Comparison of ENCODE assay signal across 8 cellular contexts in genomic region chr6:32971245-32971580, GRCh38. TPM values are rescaled to one million over a fixed set of nuclear protein-coding genes. Genes with fewer than 3 reads are reported as not detected.
A peak's percentile ranks its signal among the peaks of the same experiment; 100 is the strongest.
DNase-seq lines count a peak whose midpoint lies in the region; FAIRE-seq and TF ChIP-seq lines count a peak whose summit lies in the region.

No MANE protein-coding gene starts in this region.

- H3K27ac ChIP-seq in CD4-positive, alpha-beta memory T cell (ENCODE audit: low read depth, low read length): peak overlapping the region; percentile 95
- H3K27ac ChIP-seq in OCI-LY3 (ENCODE audit: low read length) (peak overlapping the region; percentile 99), H1 (ENCODE audit: low read depth, low read length) (peak overlapping the region; percentile 99)

- H3K36me3 Mint-ChIP-seq in CD4-positive, alpha-beta memory T cell: peaks cover 33 to 70% of the 10 kb centered on the region in 2 donors

- intact Hi-C loops in CD4-positive, alpha-beta memory T cell (cut with micrococcal nuclease): loop anchor here (2.0 to 5.0 kb wide), 4 partner anchors 346 to 1266 kb away; partner anchors contain the start of genes AGPAT1, HMGA1, RNF5 and ZBTB22

- H2BK20ac ChIP-seq in H1 (ENCODE audit: low read length): no peak overlapping the region

- peak overlapping the region; percentile 97; the same call in 1 of the 2 replicates for H4K8ac ChIP-seq in H1 (ENCODE audit: extremely low read depth, insufficient read depth, low read length)

- H3K4me1 ChIP-seq in CD4-positive, alpha-beta memory T cell (ENCODE audit: insufficient read depth, low read length): peaks cover 36% of the 10 kb centered on the region
- H3K4me1 ChIP-seq in OCI-LY3 (ENCODE audit: low read length): peaks cover 12% of the 10 kb centered on the region
- H3K4me1 ChIP-seq in H1 (replicated peaks in 1 of 4; ENCODE audit: control insufficient read depth in 3 of 4, insufficient read depth in 4 of 4, low read length in 3 of 4): peaks cover 0 to 14% (median 7%) of the 10 kb centered on the region in 4 experiments; a peak in 5 of 7 replicates
- peaks cover 27% of the 10 kb centered on the region for H3K4me1 ChIP-seq in neuron (ENCODE audit: insufficient read depth, low read length)

- peak overlapping the region; percentile 94 for H3K4me2 ChIP-seq in OCI-LY3 (ENCODE audit: low read length)
- peak overlapping the region; percentile 75 to 90 for H3K4me2 ChIP-seq in H1 (ENCODE audit: insufficient read depth in 1 of 2, low read depth in 2 of 2, low read length in 2 of 2)

- peak overlapping the region; percentile 49 for H2BK120ac ChIP-seq in H1 (replicated peaks; ENCODE audit: low read depth, low read length)

- POLR2A ChIA-PET in CD4-positive, alpha-beta memory T cell (lab: Charles Lee; ENCODE audit: partially characterized antibody): interaction anchor here (0.5 to 24.6 kb wide), 57 partner anchors 3 to 1430 kb away, joined by 3 to 698 read pairs (median 6); partner anchors contain the start of genes ATF6B, B3GALT4, BRD2 and CUTA
- POLR2A ChIA-PET in H1 (lab: Charles Lee; ENCODE audit: partially characterized antibody): interaction anchor here (0.7 to 33.3 kb wide), 80 partner anchors 5 to 1307 kb away, joined by 3 to 1158 read pairs (median 5); partner anchors contain the start of genes ATF6B, B3GALT4, BRD2 and GPANK1

- no peak for FAIRE-seq in H1 (lab: Jason Lieb, UNC)

- peak overlapping the region; percentile 91 for H3K56ac ChIP-seq in H1 (replicated peaks; ENCODE audit: insufficient read length, low read depth, low read length)

- no peak for TF ChIP-seq RAD21 in H1 (IDR thresholded peaks at IDR 0.05 in 1 of 2, conservative IDR thresholded peaks at IDR 0.05 in 1 of 2; ENCODE audit: low read depth in 2 of 2, low read length in 2 of 2)

- H3K4me1 Mint-ChIP-seq in CD4-positive, alpha-beta memory T cell: peaks cover 25 to 84% (median 33%) of the 10 kb centered on the region in 4 donors

- no peaks in the 10 kb centered on the region for H3K27me3 ChIP-seq in CD4-positive, alpha-beta memory T cell (ENCODE audit: insufficient read depth, low read length)
- H3K27me3 ChIP-seq in OCI-LY3 (ENCODE audit: low read depth, low read length): no peaks in the 10 kb centered on the region
- no peaks in the 10 kb centered on the region for H3K27me3 ChIP-seq in H1 (replicated peaks in 1 of 4; ENCODE audit: control insufficient read depth in 3 of 4, extremely low read depth in 1 of 4, insufficient read depth in 3 of 4, low read length in 3 of 4)
- H3K27me3 ChIP-seq in neuron (ENCODE audit: insufficient read depth, low read length): no peaks in the 10 kb centered on the region

- no peak overlapping the region for H3K23ac ChIP-seq in H1 (ENCODE audit: insufficient read length)

- H2BK5ac ChIP-seq in H1 (ENCODE audit: low read depth, low read length): peak overlapping the region; percentile 100

- no peak overlapping the region for H2AFZ ChIP-seq in OCI-LY3 (ENCODE audit: low read depth, low read length)
- no peak overlapping the region for H2AFZ ChIP-seq in H1 (ENCODE audit: low read length)
- no peak overlapping the region for H2AFZ ChIP-seq in neuron (ENCODE audit: low read depth, low read length)

- H3K36me3 ChIP-seq in CD4-positive, alpha-beta memory T cell (ENCODE audit: insufficient read depth, low read length): peaks cover 20% of the 10 kb centered on the region
- H3K36me3 ChIP-seq in OCI-LY3 (replicated peaks; ENCODE audit: low read depth, low read length) (peaks cover 56% of the 10 kb centered on the region), H1 (ENCODE audit: control insufficient read depth in 2 of 4, insufficient read depth in 4 of 4, low read length in 3 of 4) (peaks cover 20 to 42% (median 30%) of the 10 kb centered on the region in 4 experiments), neuron (ENCODE audit: insufficient read depth, low read length) (peaks cover 37% of the 10 kb centered on the region)

- peak overlapping the region; percentile 96 for H4K5ac ChIP-seq in H1 (ENCODE audit: insufficient read length, low read depth, low read length)

- no peak for TF ChIP-seq EP300 in H1 (IDR thresholded peaks at IDR 0.05; ENCODE audit: borderline replicate concordance in 1 of 2, low read depth in 2 of 2, low read length in 2 of 2)

- peaks cover 87% of the 10 kb centered on the region for H3K79me2 ChIP-seq in OCI-LY3 (ENCODE audit: low read length)
- H3K79me2 ChIP-seq in H1 (ENCODE audit: control insufficient read depth in 1 of 2, insufficient read depth in 2 of 2, low read length in 2 of 2): peaks cover 38 to 79% of the 10 kb centered on the region in 2 experiments

- H3K79me1 ChIP-seq in H1 (ENCODE audit: low read depth, low read length): peaks cover 4% of the 10 kb centered on the region

- no peak overlapping the region for H2BK15ac ChIP-seq in H1 (ENCODE audit: low read length)

- H3K27me3 Mint-ChIP-seq in CD4-positive, alpha-beta memory T cell: no peaks in the 10 kb centered on the region

- peak overlapping the region; percentile 96; the same call in 1 of the 2 replicates for H2BK12ac ChIP-seq in H1 (ENCODE audit: low read depth, low read length)

- peaks cover 49% of the 10 kb centered on the region for H4K20me1 ChIP-seq in OCI-LY3 (ENCODE audit: insufficient read depth, low read length)
- peaks cover 35 to 38% of the 10 kb centered on the region in 2 experiments for H4K20me1 ChIP-seq in H1 (replicated peaks in 1 of 2; ENCODE audit: control insufficient read depth in 1 of 2, insufficient read depth in 2 of 2, low read length in 2 of 2)

- no peaks in the 10 kb centered on the region for H3K9me3 ChIP-seq in CD4-positive, alpha-beta memory T cell (ENCODE audit: control insufficient read depth in 1 of 2, low read length in 2 of 2)
- no peaks in the 10 kb centered on the region; the same call in 1 of the 2 replicates for H3K9me3 ChIP-seq in OCI-LY3 (ENCODE audit: insufficient read depth, low read length)
- no peaks in the 10 kb centered on the region; a peak in 2 of 4 replicates for H3K9me3 ChIP-seq in H1 (ENCODE audit: insufficient read depth in 2 of 2, low read depth in 1 of 2, low read length in 1 of 2)
- no peaks in the 10 kb centered on the region for H3K9me3 ChIP-seq in neuron (ENCODE audit: low read length)

- peak overlapping the region; percentile 93; the same call in 1 of the 2 replicates for H2AK5ac ChIP-seq in H1 (ENCODE audit: low read depth, low read length)

- H3K23me2 ChIP-seq in H1 (ENCODE audit: low read depth, low read length): peaks cover 22% of the 10 kb centered on the region

- peak overlapping the region; percentile 77 to 90 for H3K4me3 ChIP-seq in CD4-positive, alpha-beta memory T cell (ENCODE audit: low read length in 2 of 2)
- H3K4me3 ChIP-seq in OCI-LY3 (ENCODE audit: low read length): peak overlapping the region; percentile 89
- H3K4me3 ChIP-seq in H1 (ENCODE audit: extremely low read depth in 1 of 4, insufficient read depth in 2 of 4, low read depth in 3 of 4, low read length in 4 of 4): peak overlapping the region; percentile 90 to 99 (median 98)
- H3K4me3 ChIP-seq in neuron (ENCODE audit: low read length): peak overlapping the region; percentile 74

- TF ChIP-seq CTCF in OCI-LY3 (IDR thresholded peaks at IDR 0.05; ENCODE audit: low read depth, low read length) (no peak), H1 (IDR thresholded peaks at IDR 0.05; ENCODE audit: control extremely low read depth in 1 of 3, insufficient read depth in 1 of 3, low read depth in 1 of 3, low read length in 3 of 3) (no peak)

- H3K4ac ChIP-seq in H1 (replicated peaks; ENCODE audit: insufficient read length, low read depth, low read length): peak overlapping the region; percentile 99

- DNase-seq in CD4-positive, alpha-beta memory T cell: no peak
- no peak for DNase-seq in H1 (ENCODE audit: low read depth in 1 of 2, low spot score in 2 of 2)
- DNase-seq in amygdala (lab: John Stamatoyannopoulos, UW): no peak
- DNase-seq in ACHN: no peak
- DNase-seq in NCI-H526 (lab: John Stamatoyannopoulos, UW): no peak
- DNase-seq in NCI-H2029 (lab: John Stamatoyannopoulos, UW): no peak

- H3K14ac ChIP-seq in H1 (ENCODE audit: insufficient read length): peak overlapping the region; percentile 70

- H3K18ac ChIP-seq in H1 (ENCODE audit: extremely low read depth, low read length): peak overlapping the region; percentile 97

- H3K9me3 Mint-ChIP-seq in CD4-positive, alpha-beta memory T cell: peaks cover 0 to 17% (median 0%) of the 10 kb centered on the region in 8 donors

- H3K27ac Mint-ChIP-seq in CD4-positive, alpha-beta memory T cell: peak overlapping the region; percentile 99 to 100 (median 100)

- peak overlapping the region; percentile 92 for H4K91ac ChIP-seq in H1 (replicated peaks; ENCODE audit: insufficient read length, low read length)

- 2% methylated on average over 15 of the region's 15 CpGs; no CpG with 5 or more reads in 1 of the 2 experiments for WGBS in H1 (ENCODE audit: extremely low coverage in 1 of 2, insufficient coverage in 1 of 2, insufficient read length in 1 of 2, insufficient replicate concordance in 2 of 2, low coverage in 1 of 2, low lambda C conversion rate in 2 of 2, missing lambda C conversion rate in 1 of 2), 2 experiments

- CTCF ChIA-PET in CD4-positive, alpha-beta memory T cell (lab: Charles Lee; ENCODE audit: partially characterized antibody): interaction anchor here (0.8 to 22.2 kb wide), 15 partner anchors 8 to 999 kb away, joined by 3 to 631 read pairs (median 9); partner anchors contain the start of genes DXO, HLA-DMA, HLA-DMB and PSMB8
- CTCF ChIA-PET in H1 (lab: Charles Lee; ENCODE audit: partially characterized antibody): interaction anchor here (0.7 to 14.6 kb wide), 10 partner anchors 12 to 1164 kb away, joined by 3 to 110 read pairs (median 4); partner anchors contain the start of genes B3GALT4, GPSM3, HLA-DMA and TAP2

- peak overlapping the region; percentile 91 to 99 (median 95) for H3K4me3 Mint-ChIP-seq in CD4-positive, alpha-beta memory T cell

- peak overlapping the region; percentile 100 for H3K9ac ChIP-seq in OCI-LY3 (ENCODE audit: low read length)
- H3K9ac ChIP-seq in H1 (replicated peaks in 1 of 4; ENCODE audit: extremely low read depth in 1 of 4, low read depth in 3 of 4, low read length in 3 of 4): peak overlapping the region; percentile 92 to 100 (median 96)

- in situ Hi-C loops in ACHN (cut with HindIII; ENCODE audit: low pct_ligation_motif_present, low pct_unique_long_range_greater_than_20kb, low sequenced_read_pairs): no loop called here

- peak in 1 of 2 experiments; percentile 45; a peak in 1 of 3 replicates for TF ChIP-seq POLR2A in H1 (IDR thresholded peaks at IDR 0.05; ENCODE audit: control extremely low read depth in 1 of 2, low read depth in 2 of 2, low read length in 2 of 2)

RNA-seq across cellular contexts. Expression of gene BRD2, which starts 2.8 kb away (rescaled TPM):
- total RNA-seq in CD4-positive, alpha-beta memory T cell: 100 to 1,000 TPM; 375 to 378 TPM
- 10 to 100 TPM; 13.7 to 87.8 TPM for polyA plus RNA-seq in CD4-positive, alpha-beta memory T cell
- 179 and 185 TPM in 2 replicates for total RNA-seq in H1 (2021; fragmentation: NEBNext Ultra II Directional; extraction: Animal tissue kit (Norgen Biotek cat#: 25700))
- polyA plus RNA-seq in H1 (2011; rRNA removed): 101 and 132 TPM in 2 replicates
- polyA plus RNA-seq in H1 (2011; cell fraction: cytosol; rRNA removed): 118 TPM
- 277 TPM for polyA plus RNA-seq in H1 (2011; cell fraction: nucleus; rRNA removed)
- polyA plus RNA-seq in H1 (2012, experiment 1 of 2): 160 to 229 TPM (median 169 TPM) in 4 replicates
- polyA plus RNA-seq in H1 (2012, experiment 2 of 2): 108 TPM
- 146 TPM for polyA plus RNA-seq in H1 (2013, experiment 1 of 2)
- polyA plus RNA-seq in H1 (2013, experiment 2 of 2): 135 TPM
- polyA minus RNA-seq in H1 (2011; rRNA and poly(A)+ RNA removed): 120 and 132 TPM in 2 replicates
- polyA minus RNA-seq in H1 (2011; cell fraction: cytosol; rRNA and poly(A)+ RNA removed): 85.9 TPM
- 174 TPM for polyA minus RNA-seq in H1 (2011; cell fraction: nucleus; rRNA and poly(A)+ RNA removed)

RNA-seq across cellular contexts. Expression of gene HLA-DMA, which starts 18.3 kb away (rescaled TPM):
- 10 to 100 TPM in 1 of 2 experiments, 1 to 10 TPM in 1; 8.5 to 10.2 TPM for total RNA-seq in CD4-positive, alpha-beta memory T cell
- polyA plus RNA-seq in CD4-positive, alpha-beta memory T cell: 10 to 100 TPM in 1 of 2 donors, 1 to 10 TPM in 1; 8.1 to 26.0 TPM
- total RNA-seq in H1 (2021; fragmentation: NEBNext Ultra II Directional; extraction: Animal tissue kit (Norgen Biotek cat#: 25700)): 13.3 and 15.1 TPM in 2 replicates
- 18.0 and 23.1 TPM in 2 replicates for polyA plus RNA-seq in H1 (2011; rRNA removed)
- polyA plus RNA-seq in H1 (2011; cell fraction: cytosol; rRNA removed): 16.6 TPM
- 27.7 TPM for polyA plus RNA-seq in H1 (2011; cell fraction: nucleus; rRNA removed)
- polyA plus RNA-seq in H1 (2012, experiment 1 of 2): 11.8 to 16.5 TPM (median 15.3 TPM) in 4 replicates
- polyA plus RNA-seq in H1 (2012, experiment 2 of 2): 18.7 TPM
- 14.8 TPM for polyA plus RNA-seq in H1 (2013, experiment 1 of 2)
- 15.8 TPM for polyA plus RNA-seq in H1 (2013, experiment 2 of 2)
- 8.9 and 9.5 TPM in 2 replicates for polyA minus RNA-seq in H1 (2011; rRNA and poly(A)+ RNA removed)
- polyA minus RNA-seq in H1 (2011; cell fraction: cytosol; rRNA and poly(A)+ RNA removed): 5.5 TPM
- polyA minus RNA-seq in H1 (2011; cell fraction: nucleus; rRNA and poly(A)+ RNA removed): 8.5 TPM

RNA-seq across cellular contexts. Expression of gene HLA-DMB, which starts 30.4 kb away (rescaled TPM):
- total RNA-seq in CD4-positive, alpha-beta memory T cell: 1 to 10 TPM; 7.9 to 8.1 TPM
- polyA plus RNA-seq in CD4-positive, alpha-beta memory T cell: 10 to 100 TPM in 1 of 2 donors, 1 to 10 TPM in 1; 7.6 to 15.5 TPM
- 1.3 and 2.7 TPM in 2 replicates for total RNA-seq in H1 (2021; fragmentation: NEBNext Ultra II Directional; extraction: Animal tissue kit (Norgen Biotek cat#: 25700))
- 3.2 and 4.7 TPM in 2 replicates for polyA plus RNA-seq in H1 (2011; rRNA removed)
- polyA plus RNA-seq in H1 (2011; cell fraction: cytosol; rRNA removed): 3.1 TPM
- 2.7 TPM for polyA plus RNA-seq in H1 (2011; cell fraction: nucleus; rRNA removed)
- polyA plus RNA-seq in H1 (2012, experiment 1 of 2): 1.6 to 2.7 TPM (median 2.2 TPM) in 4 replicates
- polyA plus RNA-seq in H1 (2012, experiment 2 of 2): 3.1 TPM
- polyA plus RNA-seq in H1 (2013, experiment 1 of 2): 4.2 TPM
- polyA plus RNA-seq in H1 (2013, experiment 2 of 2): 4.2 TPM
- polyA minus RNA-seq in H1 (2011; rRNA and poly(A)+ RNA removed): 2.2 and 2.5 TPM in 2 replicates
- 2.0 TPM for polyA minus RNA-seq in H1 (2011; cell fraction: cytosol; rRNA and poly(A)+ RNA removed)
- polyA minus RNA-seq in H1 (2011; cell fraction: nucleus; rRNA and poly(A)+ RNA removed): 1.7 TPM

RNA-seq across cellular contexts. Expression of gene HLA-DOA, which starts 38.2 kb away (rescaled TPM):
- total RNA-seq in CD4-positive, alpha-beta memory T cell: 1 to 10 TPM in 1 of 2 experiments, under 1 TPM in 1; 0.69 to 1.4 TPM
- 1 to 10 TPM in 1 of 2 donors, not detected in 1; 1.8 TPM for polyA plus RNA-seq in CD4-positive, alpha-beta memory T cell
- total RNA-seq in H1 (2021; fragmentation: NEBNext Ultra II Directional; extraction: Animal tissue kit (Norgen Biotek cat#: 25700)): 23.7 TPM in 2 replicates
- polyA plus RNA-seq in H1 (2011; rRNA removed): 89.0 and 120 TPM in 2 replicates
- polyA plus RNA-seq in H1 (2011; cell fraction: cytosol; rRNA removed): 55.7 TPM
- 127 TPM for polyA plus RNA-seq in H1 (2011; cell fraction: nucleus; rRNA removed)
- polyA plus RNA-seq in H1 (2012, experiment 1 of 2): 30.8 to 37.5 TPM (median 34.1 TPM) in 4 replicates
- 56.4 TPM for polyA plus RNA-seq in H1 (2012, experiment 2 of 2)
- polyA plus RNA-seq in H1 (2013, experiment 1 of 2): 32.5 TPM
- polyA plus RNA-seq in H1 (2013, experiment 2 of 2): 36.8 TPM
- 73.5 and 94.6 TPM in 2 replicates for polyA minus RNA-seq in H1 (2011; rRNA and poly(A)+ RNA removed)
- polyA minus RNA-seq in H1 (2011; cell fraction: cytosol; rRNA and poly(A)+ RNA removed): 28.8 TPM
- 40.2 TPM for polyA minus RNA-seq in H1 (2011; cell fraction: nucleus; rRNA and poly(A)+ RNA removed)
